In the genomic region with DNA sequence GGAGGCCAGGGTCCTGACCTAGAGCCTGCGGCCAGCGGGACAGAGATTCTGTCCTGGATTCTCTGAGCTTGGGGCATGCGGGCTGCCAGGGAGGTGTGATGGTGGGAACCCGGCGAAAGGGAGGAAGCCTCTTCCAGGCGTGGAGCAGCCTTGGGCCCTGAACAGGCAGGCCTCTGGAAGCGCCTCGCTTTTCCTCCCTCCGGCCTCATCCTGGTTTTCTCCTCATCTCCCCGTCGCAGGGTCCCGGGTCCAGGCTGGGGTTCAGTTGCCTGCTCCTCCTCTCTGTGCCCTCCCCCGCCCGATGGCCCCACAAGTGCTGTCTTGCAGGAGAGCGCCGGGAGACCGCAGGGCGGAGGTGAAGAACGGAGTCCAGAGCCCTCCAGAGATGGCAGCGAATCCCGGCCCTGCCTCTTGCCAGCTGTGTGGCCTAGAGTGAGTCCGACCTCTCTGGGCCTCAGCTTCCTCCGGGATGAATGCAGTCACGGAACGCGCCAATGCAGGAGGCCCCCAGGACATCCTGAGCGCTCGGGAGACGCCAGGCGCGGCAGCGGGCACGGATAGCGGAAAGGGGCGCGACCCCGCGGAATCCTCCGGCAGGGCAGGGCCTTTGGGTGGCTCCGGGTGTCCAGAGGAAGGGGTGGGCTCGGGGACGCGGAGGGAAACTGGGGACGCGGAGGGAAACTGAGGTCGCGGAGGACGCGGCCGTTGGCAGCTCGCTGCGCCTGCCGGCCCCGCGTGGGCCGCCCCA, we compare ENCODE assay signal across 9 cellular contexts. TPM values are rescaled to one million over a fixed set of nuclear protein-coding genes. Genes with fewer than 3 reads are reported as not detected.
DNase-seq lines count a peak whose midpoint lies in the region; ATAC-seq and TF ChIP-seq lines count a peak whose summit lies in the region.
"Had no signal": no experiment of that assay in that cellular context is flagged by ENCODE, and none has a peak within 500 bp of the region (broad histone marks: within the 10 kb centered on the region; RNA-seq: fewer than 3 reads in every experiment).

No MANE protein-coding gene starts in this region.

- BruUV-seq in Calu3 (replicated peaks; lab: Mats Ljungman, UMichigan) = no TSS peak

- H3K27ac Mint-ChIP-seq in Calu3 (ENCODE audit: unreplicated experiment) = peak overlapping the region; percentile 4

- H2AFZ ChIP-seq in parathyroid adenoma (peak overlapping the region; percentile 91), Karpas-422 (ENCODE audit: low read length) (no peak overlapping the region)

- H3K4me1 ChIP-seq in parathyroid adenoma (peaks cover 12% of the 10 kb centered on the region), Karpas-422 (ENCODE audit: low read length) (no peaks in the 10 kb centered on the region)

- H3K9me3 Mint-ChIP-seq in Calu3 (ENCODE audit: low read depth, unreplicated experiment) = no peaks in the 10 kb centered on the region

- H3K4me3 Mint-ChIP-seq in Calu3 (ENCODE audit: low read depth, unreplicated experiment) = peak overlapping the region; percentile 54

- H3K36me3 ChIP-seq in parathyroid adenoma (ENCODE audit: control insufficient read depth, insufficient read depth, low read length) (no peaks in the 10 kb centered on the region), Karpas-422 (ENCODE audit: insufficient read depth, low read length) (no peaks in the 10 kb centered on the region)

- no peak overlapping the region for H3K9ac ChIP-seq in parathyroid adenoma
- no peak overlapping the region for H3K9ac ChIP-seq in Karpas-422 (ENCODE audit: low read length)

- DNase-seq in Calu3 (no peak), SK-N-DZ (ENCODE audit: low spot score) (peak; percentile 51), fibroblast of pulmonary artery (ENCODE audit: low read depth) (no peak), Karpas-422 (no peak)
- no peak for DNase-seq in activated effector memory CD4-positive, alpha-beta T cell treated with Interleukin-2 at 50 U/mL for 16 hours
- DNase-seq in central memory CD4-positive, alpha-beta T cell = no peak
- DNase-seq: stimulated activated CD4-positive, alpha-beta T cell treated with anti-CD3 and anti-CD28 coated beads, Interleukin-1b, Interleukin-23, amount 100 ng/mL, for 48 hours had no signal

- no peaks in the 10 kb centered on the region for H3K9me3 ChIP-seq in parathyroid adenoma (ENCODE audit: control insufficient read depth, low read length)
- H3K9me3 ChIP-seq in Karpas-422 (ENCODE audit: low read length) = no peaks in the 10 kb centered on the region

- peaks cover 58% of the 10 kb centered on the region for H3K27me3 Mint-ChIP-seq in Calu3 (ENCODE audit: unreplicated experiment)

- intact Hi-C loops in Calu3 (cut with micrococcal nuclease; ENCODE audit: unreplicated experiment) = no loop called here

- H3K4me3 ChIP-seq in fibroblast of pulmonary artery (replicated peaks; ENCODE audit: low read depth, low read length) (peak overlapping the region; percentile 25), parathyroid adenoma (ENCODE audit: low read depth, low read length) (no peak overlapping the region), Karpas-422 (ENCODE audit: low read length) (no peak overlapping the region)

- H3K79me2 ChIP-seq in parathyroid adenoma (peaks cover 3% of the 10 kb centered on the region), Karpas-422 (ENCODE audit: low read length) (no peaks in the 10 kb centered on the region)

- no peaks in the 10 kb centered on the region; the same call in 1 of the 2 replicates for H4K20me1 ChIP-seq in Karpas-422 (ENCODE audit: insufficient read depth, low read depth, low read length)

- H3K27ac ChIP-seq in parathyroid adenoma = no peak overlapping the region
- no peak overlapping the region for H3K27ac ChIP-seq in Karpas-422 (ENCODE audit: low read length)

- no peak for ATAC-seq in HG03045 (IDR thresholded peaks at IDR 0.05; ENCODE audit: unreplicated experiment)

- H3K36me3 Mint-ChIP-seq in Calu3 (ENCODE audit: insufficient read depth, unreplicated experiment) = peaks cover 4% of the 10 kb centered on the region

- H3K27me3 ChIP-seq in parathyroid adenoma (ENCODE audit: control insufficient read depth, insufficient read depth, low read length) = peaks cover 3% of the 10 kb centered on the region
- H3K27me3 ChIP-seq in Karpas-422 (ENCODE audit: low read length) = no peaks in the 10 kb centered on the region

- CTCF ChIA-PET in Calu3 (lab: Charles Lee) = no interaction called here

- no peaks in the 10 kb centered on the region for H3K9me2 ChIP-seq in Karpas-422 (replicated peaks; ENCODE audit: insufficient read depth, low read length)

- H3K4me2 ChIP-seq in parathyroid adenoma (ENCODE audit: low read length) (no peak overlapping the region), Karpas-422 (ENCODE audit: low read depth, low read length, poor library complexity, severe bottlenecking) (no peak overlapping the region)

- H3K4me1 Mint-ChIP-seq in Calu3 (ENCODE audit: low read depth, unreplicated experiment) = no peaks in the 10 kb centered on the region

- TF ChIP-seq CTCF in Calu3 (IDR thresholded peaks at IDR 0.05; ENCODE audit: unreplicated experiment) (no peak), fibroblast of pulmonary artery (IDR thresholded peaks at IDR 0.05; ENCODE audit: low read length, missing control alignments) (no peak), parathyroid adenoma (IDR thresholded peaks at IDR 0.05) (no peak)

RNA-seq across cellular contexts. Expression of gene RAB11FIP4, which starts 0.6 kb away (rescaled TPM):
- 25.2 and 27.9 TPM in 2 replicates for total RNA-seq in Calu3 (2022)
- 38.5 and 40.2 TPM in 2 replicates for polyA plus RNA-seq in SK-N-DZ (2014; cell fraction: cytosol; rRNA removed)
- polyA plus RNA-seq in SK-N-DZ (2014; cell fraction: nucleus; rRNA removed) = 24.8 and 42.1 TPM in 2 replicates
- total RNA-seq in Karpas-422 (2014; rRNA removed; shearing (Covaris generic); ENCODE audit: low replicate concordance) = 3.6 and 13.3 TPM in 2 replicates
